19 cellular contexts compared by ENCODE assay signal in genomic region chr3:58102371-58102750, GRCh38.
A peak's percentile ranks its signal among the peaks of the same experiment; 100 is the strongest.
DNase-seq lines count a peak whose midpoint lies in the region; ATAC-seq and TF ChIP-seq lines count a peak whose summit lies in the region.
"Had no signal": no experiment of that assay in that cellular context is flagged by ENCODE, and none has a peak within 500 bp of the region (broad histone marks: within the 10 kb centered on the region; RNA-seq: fewer than 3 reads in every experiment).

No MANE protein-coding gene starts in this region.

- H3K79me2 ChIP-seq in osteoblast (ENCODE audit: insufficient read depth, low read length), result peaks cover 2% of the 10 kb centered on the region

- H3K4me3 Mint-ChIP-seq in activated CD4-positive, alpha-beta T cell treated with anti-CD3 and anti-CD28 coated beads, Interleukin-2, amount 10 ng/mL, durations not matched to agents 7 days and 5 days, result no peak overlapping the region
- H3K4me3 Mint-ChIP-seq in type B pancreatic cell, result peak overlapping the region; percentile 67
- H3K4me3 Mint-ChIP-seq: activated naive CD4-positive, alpha-beta T cell treated with anti-CD3 and anti-CD28 coated beads, Interleukin-2, amount 50 U/mL, for 24 hours; HFFc6; natural killer cell had no signal

- H3K4me3 ChIP-seq in fibroblast of mammary gland (ENCODE audit: control insufficient read depth, low read depth, low read length) (no peak overlapping the region), osteoblast (ENCODE audit: insufficient read depth, low read length) (no peak overlapping the region)
- H3K4me3 ChIP-seq: BLaER1 treated with 17β-estradiol and CSF1 and Interleukin-3, amounts not matched to agents 10 nM and 100 nM; testis had no signal

- ATAC-seq in HG03196 (IDR thresholded peaks at IDR 0.05; ENCODE audit: unreplicated experiment), result no peak
- ATAC-seq: natural killer cell had no signal

- no peaks in the 10 kb centered on the region for H3K27me3 Mint-ChIP-seq in activated CD4-positive, alpha-beta T cell treated with anti-CD3 and anti-CD28 coated beads, Interleukin-2, amount 10 ng/mL, durations not matched to agents 7 days and 5 days
- H3K27me3 Mint-ChIP-seq in type B pancreatic cell, result no peaks in the 10 kb centered on the region
- H3K27me3 Mint-ChIP-seq: activated naive CD4-positive, alpha-beta T cell treated with anti-CD3 and anti-CD28 coated beads, Interleukin-2, amount 50 U/mL, for 24 hours had no signal

- no peaks in the 10 kb centered on the region for H3K27me3 ChIP-seq in osteoblast (ENCODE audit: insufficient read depth, low read length)
- H3K27me3 ChIP-seq: BLaER1 treated with 17β-estradiol and CSF1 and Interleukin-3, amounts not matched to agents 10 nM and 100 nM; testis had no signal

- H3K9me3 ChIP-seq in osteoblast (ENCODE audit: low read depth, low read length), result no peaks in the 10 kb centered on the region
- H3K9me3 ChIP-seq: BLaER1 treated with 17β-estradiol and CSF1 and Interleukin-3, amounts not matched to agents 10 nM and 100 nM; SK-N-SH; testis had no signal

- TF ChIP-seq CTCF in fibroblast of mammary gland (conservative IDR thresholded peaks at IDR 0.05; ENCODE audit: control insufficient read depth, insufficient read depth, low read depth, low read length) (no peak), osteoblast (IDR thresholded peaks at IDR 0.05; ENCODE audit: extremely low read depth, low read depth, low read length) (no peak), type B pancreatic cell (conservative IDR thresholded peaks at IDR 0.05) (no peak)

- peaks cover 4% of the 10 kb centered on the region for H4K20me1 ChIP-seq in osteoblast (ENCODE audit: insufficient read depth, low read length)
- H4K20me1 ChIP-seq: BLaER1 treated with 17β-estradiol and CSF1 and Interleukin-3, amounts not matched to agents 10 nM and 100 nM had no signal

- no peak for DNase-seq in activated CD4-positive, alpha-beta T cell treated with anti-CD3 and anti-CD28 coated beads, Interleukin-2, amount 10 ng/mL, durations not matched to agents 7 days and 5 days
- DNase-seq in activated CD4-positive, alpha-beta T cell treated with anti-CD3 and anti-CD28 coated beads, Interleukin-2, amount 50 U/mL, for 1 hour, result no peak
- DNase-seq in fibroblast of mammary gland (ENCODE audit: low read depth) (peak; percentile 28), osteoblast (ENCODE audit: insufficient read length, low spot score, missing footprints) (peak; percentile 62), type B pancreatic cell (ENCODE audit: extremely low spot score, unreplicated experiment) (no peak), Kasumi-1 (lab: John Stamatoyannopoulos, UW) (no peak)
- DNase-seq in stimulated activated CD4-positive, alpha-beta T cell treated with anti-CD3 and anti-CD28 coated beads, Interleukin-4, amount 100 ng/mL, for 4 hours, result no peak
- DNase-seq: 8988T; activated CD4-positive, alpha-beta T cell treated with anti-CD3 and anti-CD28 coated beads for 48 hours; DMS53; HFFc6; IMR-90; natural killer cell; NCI-H2107; SK-N-SH; testis had no signal

- H3K4me2 ChIP-seq in osteoblast (ENCODE audit: insufficient read depth, low read length), result no peak overlapping the region
- H3K4me2 ChIP-seq: BLaER1 treated with 17β-estradiol and CSF1 and Interleukin-3, amounts not matched to agents 10 nM and 100 nM; SK-N-SH had no signal

- no peaks in the 10 kb centered on the region for H3K4me1 ChIP-seq in osteoblast (ENCODE audit: insufficient read depth, low read length)
- H3K4me1 ChIP-seq: BLaER1 treated with 17β-estradiol and CSF1 and Interleukin-3, amounts not matched to agents 10 nM and 100 nM had no signal

- H2AFZ ChIP-seq in osteoblast (ENCODE audit: low read length), result no peak overlapping the region

- H3K36me3 ChIP-seq in osteoblast (ENCODE audit: insufficient read depth, low read length), result peaks cover 90% of the 10 kb centered on the region

- H3K4me1 Mint-ChIP-seq in activated CD4-positive, alpha-beta T cell treated with anti-CD3 and anti-CD28 coated beads, Interleukin-2, amount 10 ng/mL, durations not matched to agents 7 days and 5 days, result peaks cover 4% of the 10 kb centered on the region
- peaks cover 9% of the 10 kb centered on the region for H3K4me1 Mint-ChIP-seq in type B pancreatic cell (ENCODE audit: unreplicated experiment)

- H3K27ac ChIP-seq in osteoblast (ENCODE audit: low read depth, low read length), result no peak overlapping the region
- H3K27ac ChIP-seq: BLaER1 treated with 17β-estradiol and CSF1 and Interleukin-3, amounts not matched to agents 10 nM and 100 nM had no signal

- CTCF ChIA-PET in activated CD4-positive, alpha-beta T cell treated with anti-CD3 and anti-CD28 coated beads, Interleukin-2, amount 10 ng/mL, durations not matched to agents 7 days and 5 days (lab: Charles Lee), result interaction anchor here (1.2 to 3.6 kb wide), 2 partner anchors 17 to 21 kb away, joined by 4 to 10 read pairs; no protein-coding TSS in a partner anchor

- peak overlapping the region; percentile 31 for H3K27ac Mint-ChIP-seq in activated CD4-positive, alpha-beta T cell treated with anti-CD3 and anti-CD28 coated beads, Interleukin-2, amount 10 ng/mL, durations not matched to agents 7 days and 5 days
- H3K27ac Mint-ChIP-seq in type B pancreatic cell, result peak overlapping the region; percentile 73
- H3K27ac Mint-ChIP-seq: activated naive CD4-positive, alpha-beta T cell treated with anti-CD3 and anti-CD28 coated beads, Interleukin-2, amount 50 U/mL, for 24 hours; HFFc6; natural killer cell had no signal

- no peaks in the 10 kb centered on the region for H3K9me3 Mint-ChIP-seq in activated CD4-positive, alpha-beta T cell treated with anti-CD3 and anti-CD28 coated beads, Interleukin-2, amount 10 ng/mL, durations not matched to agents 7 days and 5 days
- no peaks in the 10 kb centered on the region for H3K9me3 Mint-ChIP-seq in type B pancreatic cell
- H3K9me3 Mint-ChIP-seq: activated naive CD4-positive, alpha-beta T cell treated with anti-CD3 and anti-CD28 coated beads, Interleukin-2, amount 50 U/mL, for 24 hours; HFFc6; natural killer cell had no signal

- peaks cover 19% of the 10 kb centered on the region for H3K36me3 Mint-ChIP-seq in activated CD4-positive, alpha-beta T cell treated with anti-CD3 and anti-CD28 coated beads, Interleukin-2, amount 10 ng/mL, durations not matched to agents 7 days and 5 days (ENCODE audit: low read depth)
- peaks cover 41% of the 10 kb centered on the region for H3K36me3 Mint-ChIP-seq in type B pancreatic cell
- H3K36me3 Mint-ChIP-seq: natural killer cell had no signal

- POLR2A ChIA-PET in activated CD4-positive, alpha-beta T cell treated with anti-CD3 and anti-CD28 coated beads, Interleukin-2, amount 10 ng/mL, durations not matched to agents 7 days and 5 days (lab: Charles Lee), result no interaction called here

Comparison
In these comparisons a context has a peak if more than half of its experiments do, and no peak if none do; other contexts are left out.
1. DNase-seq: peak in fibroblast of mammary gland (single experiment) and osteoblast (single experiment); none in activated CD4-positive, alpha-beta T cell treated with anti-CD3 and anti-CD28 coated beads, Interleukin-2, amount 10 ng/mL, durations not matched to agents 7 days and 5 days (single experiment), activated CD4-positive, alpha-beta T cell treated with anti-CD3 and anti-CD28 coated beads, Interleukin-2, amount 50 U/mL, for 1 hour (single experiment), type B pancreatic cell (single experiment), Kasumi-1 (0 of 2) and stimulated activated CD4-positive, alpha-beta T cell treated with anti-CD3 and anti-CD28 coated beads, Interleukin-4, amount 100 ng/mL, for 4 hours (0 of 2).